8 cellular contexts compared by ENCODE assay signal in the genomic region with DNA sequence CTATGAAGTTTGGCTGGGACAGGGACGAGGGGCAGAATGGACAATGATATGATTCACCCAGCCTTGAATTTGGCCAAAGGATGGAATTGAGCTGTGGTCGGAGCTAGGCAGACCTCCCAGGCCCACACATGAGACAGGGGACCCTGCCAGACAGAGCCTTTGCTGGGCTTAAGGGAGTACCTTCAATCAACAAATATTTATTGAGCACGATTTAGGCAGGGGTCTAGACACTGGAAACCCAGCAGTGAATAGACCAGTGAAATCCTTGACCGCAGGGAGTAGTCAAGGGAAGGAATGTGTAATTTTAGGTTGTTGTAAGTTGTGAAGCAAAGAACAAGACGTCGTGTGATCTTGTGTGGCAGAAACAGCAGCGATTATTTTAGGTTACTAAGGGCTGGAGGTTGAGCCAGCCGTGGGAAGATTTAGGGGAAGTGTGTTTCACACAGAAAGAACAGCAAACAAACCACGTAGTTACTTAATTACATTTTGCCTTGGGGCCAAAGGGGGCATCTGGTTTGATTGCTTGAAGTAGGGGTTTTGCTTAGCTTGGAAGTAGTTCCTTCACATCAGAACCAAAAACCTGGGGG. TPM values are rescaled to one million over a fixed set of nuclear protein-coding genes. Genes with fewer than 3 reads are reported as not detected.
DNase-seq lines count a peak whose midpoint lies in the region; ATAC-seq and TF ChIP-seq lines count a peak whose summit lies in the region.

No MANE protein-coding gene starts in this region.

- POLR2A ChIA-PET in CD8-positive, alpha-beta T cell (lab: Charles Lee) = interaction anchor here (0.7 to 5.2 kb wide), 15 partner anchors 7 to 120 kb away, joined by 3 to 63 read pairs (median 5); a partner anchor contains a TSS

- H3K27me3 ChIP-seq in CD8-positive, alpha-beta T cell (ENCODE audit: insufficient read depth, low read length) = no peaks in the 10 kb centered on the region

- peak in 6 of 7 experiments; percentile 20 to 71 (median 50) for DNase-seq in CD8-positive, alpha-beta T cell
- peak; percentile 26 to 34 for DNase-seq in activated CD4-positive, alpha-beta T cell treated with anti-CD3 and anti-CD28 coated beads for 4 hours
- DNase-seq in endothelial cell (ENCODE audit: low spot score) (no peak), osteocyte (ENCODE audit: extremely low spot score, unreplicated experiment) (no peak), AG08395 (ENCODE audit: low spot score) (no peak), DMS153 (lab: John Stamatoyannopoulos, UW) (no peak)

- peaks cover 38% of the 10 kb centered on the region for H3K4me1 ChIP-seq in CD8-positive, alpha-beta T cell (ENCODE audit: insufficient read depth, low read length)

- H3K4me3 Mint-ChIP-seq in CD8-positive, alpha-beta T cell = peak overlapping the region; percentile 96
- H3K4me3 Mint-ChIP-seq in endothelial cell (ENCODE audit: unreplicated experiment) (peak overlapping the region; percentile 95), osteocyte (ENCODE audit: unreplicated experiment) (peak overlapping the region; percentile 87)

- peak overlapping the region; percentile 99 for H3K27ac Mint-ChIP-seq in CD8-positive, alpha-beta T cell
- H3K27ac Mint-ChIP-seq in endothelial cell (ENCODE audit: unreplicated experiment) (peak overlapping the region; percentile 93), osteocyte (ENCODE audit: unreplicated experiment) (peak overlapping the region; percentile 96)

- CTCF ChIA-PET in CD8-positive, alpha-beta T cell (lab: Charles Lee) = interaction anchor here (0.8 to 5.4 kb wide), 5 partner anchors 10 to 41 kb away, joined by 3 to 37 read pairs (median 4); no protein-coding TSS in a partner anchor

- intact Hi-C loops in CD8-positive, alpha-beta T cell (cut with DNase I, micrococcal nuclease) = loop anchor here (1.0 to 5.0 kb wide), 12 partner anchors 21 to 499 kb away; a partner anchor contains a TSS

- peak overlapping the region; percentile 99 for H3K27ac ChIP-seq in CD8-positive, alpha-beta T cell (ENCODE audit: low read depth, low read length)

- peak overlapping the region; percentile 99 for H3K4me3 ChIP-seq in CD8-positive, alpha-beta T cell (ENCODE audit: low read depth, low read length)

- TF ChIP-seq CTCF in CD8-positive, alpha-beta T cell (IDR thresholded peaks at IDR 0.05) = no peak
- TF ChIP-seq CTCF in endothelial cell (IDR thresholded peaks at IDR 0.05; ENCODE audit: unreplicated experiment) = no peak
- TF ChIP-seq CTCF in osteocyte (IDR thresholded peaks at IDR 0.05) = no peak

- H3K9me3 ChIP-seq in CD8-positive, alpha-beta T cell (ENCODE audit: low read length) = no peaks in the 10 kb centered on the region

- H3K9me3 Mint-ChIP-seq in CD8-positive, alpha-beta T cell = no peaks in the 10 kb centered on the region
- no peaks in the 10 kb centered on the region for H3K9me3 Mint-ChIP-seq in endothelial cell (ENCODE audit: unreplicated experiment)
- no peaks in the 10 kb centered on the region for H3K9me3 Mint-ChIP-seq in osteocyte (ENCODE audit: unreplicated experiment)

- peaks cover 29% of the 10 kb centered on the region for H3K4me1 Mint-ChIP-seq in CD8-positive, alpha-beta T cell (ENCODE audit: low read depth)
- H3K4me1 Mint-ChIP-seq in endothelial cell (ENCODE audit: unreplicated experiment) = peaks cover 19% of the 10 kb centered on the region
- H3K4me1 Mint-ChIP-seq in osteocyte (ENCODE audit: unreplicated experiment) = peaks cover 20% of the 10 kb centered on the region

- no peaks in the 10 kb centered on the region for H3K36me3 ChIP-seq in CD8-positive, alpha-beta T cell (ENCODE audit: insufficient read depth, low read length)

- peaks cover 9% of the 10 kb centered on the region for H3K36me3 Mint-ChIP-seq in CD8-positive, alpha-beta T cell
- H3K36me3 Mint-ChIP-seq in endothelial cell (ENCODE audit: low read depth, unreplicated experiment) = peaks cover 5% of the 10 kb centered on the region
- no peaks in the 10 kb centered on the region for H3K36me3 Mint-ChIP-seq in osteocyte (ENCODE audit: unreplicated experiment)

- ATAC-seq in CD8-positive, alpha-beta T cell = peak; percentile 21
- ATAC-seq in HG03060 (IDR thresholded peaks at IDR 0.05; ENCODE audit: low read depth, unreplicated experiment) = peak; percentile 18
- ATAC-seq in HG03039 (IDR thresholded peaks at IDR 0.05; ENCODE audit: unreplicated experiment) = no peak

- H3K27me3 Mint-ChIP-seq in CD8-positive, alpha-beta T cell (ENCODE audit: low read depth) = no peaks in the 10 kb centered on the region
- H3K27me3 Mint-ChIP-seq in endothelial cell (ENCODE audit: unreplicated experiment) (peaks cover 1% of the 10 kb centered on the region), osteocyte (ENCODE audit: unreplicated experiment) (peaks cover 12% of the 10 kb centered on the region)

RNA-seq across cellular contexts. Expression of a gene that starts 16.9 kb away (rescaled TPM):
- total RNA-seq in CD8-positive, alpha-beta T cell = not detected
- 7.5 TPM for total RNA-seq in endothelial cell (ENCODE audit: unreplicated experiment)
- not detected in 2 replicates for total RNA-seq in osteocyte

RNA-seq across cellular contexts. Expression of a gene that starts 21.4 kb away (rescaled TPM):
- total RNA-seq in CD8-positive, alpha-beta T cell = 100 to 1,000 TPM; 175 to 181 TPM
- total RNA-seq in endothelial cell (ENCODE audit: unreplicated experiment) = 272 TPM
- total RNA-seq in osteocyte = 225 and 233 TPM in 2 replicates

RNA-seq across cellular contexts. Expression of a gene that starts 35.2 kb away (rescaled TPM):
- 10 to 100 TPM; 58.5 to 61.3 TPM for total RNA-seq in CD8-positive, alpha-beta T cell
- total RNA-seq in endothelial cell (ENCODE audit: unreplicated experiment) (8.1 TPM), osteocyte (9.4 and 13.0 TPM in 2 replicates)

RNA-seq across cellular contexts. Expression of a gene that starts 38.2 kb away (rescaled TPM):
- 10 to 100 TPM; 29.8 to 33.9 TPM for total RNA-seq in CD8-positive, alpha-beta T cell
- total RNA-seq in endothelial cell (ENCODE audit: unreplicated experiment) (25.2 TPM), osteocyte (29.0 and 29.3 TPM in 2 replicates)

RNA-seq across cellular contexts. Expression of a gene that starts 50.2 kb away (rescaled TPM):
- total RNA-seq in CD8-positive, alpha-beta T cell = 100 to 1,000 TPM; 604 to 613 TPM
- total RNA-seq in endothelial cell (ENCODE audit: unreplicated experiment) (330 TPM), osteocyte (223 and 231 TPM in 2 replicates)

Comparison
In these comparisons a context has a peak if more than half of its experiments do, and no peak if none do; other contexts are left out.
1. DNase-seq: peak in CD8-positive, alpha-beta T cell (6 of 7) and activated CD4-positive, alpha-beta T cell treated with anti-CD3 and anti-CD28 coated beads for 4 hours (2 of 2); none in endothelial cell (single experiment), osteocyte (single experiment), AG08395 (single experiment) and DMS153 (single experiment).
2. Peak in every context shown above with its lines, with median percentiles within 50 percentile points of each other: H3K27ac Mint-ChIP-seq and H3K4me3 Mint-ChIP-seq.